In genomic region chr1:156578006-156578405, GRCh38 we compare ENCODE assay signal across 1 cellular context.
TF ChIP-seq lines count a peak whose summit lies in the region.

No MANE protein-coding gene starts in this region.

TF ChIP-seq in WTC11, 78 proteins besides CTCF, POLR2A, EP300 and RAD21 (continued from another document):
- TF ChIP-seq USF2 (CRISPR knock-in tag; IDR thresholded peaks at IDR 0.05): no peak
- no peak for TF ChIP-seq SMAD3 (CRISPR knock-in tag; IDR thresholded peaks at IDR 0.05; ENCODE audit: borderline replicate concordance)
- no peak for TF ChIP-seq ARID4B (CRISPR knock-in tag; IDR thresholded peaks at IDR 0.05; ENCODE audit: borderline replicate concordance)
- TF ChIP-seq ZNF219 (CRISPR knock-in tag; IDR thresholded peaks at IDR 0.05; ENCODE audit: borderline replicate concordance): no peak
